In genomic region chr22:45834795-45835194, GRCh38 we compare ENCODE assay signal across 16 cellular contexts.
DNase-seq lines count a peak whose midpoint lies in the region; ATAC-seq and TF ChIP-seq lines count a peak whose summit lies in the region.
"Had no signal": no experiment of that assay in that cellular context is flagged by ENCODE, and none has a peak within 500 bp of the region (broad histone marks: within the 10 kb centered on the region; RNA-seq: fewer than 3 reads in every experiment).

No MANE protein-coding gene starts in this region.

- DNase-seq in activated naive CD8-positive, alpha-beta T cell treated with anti-CD3 and anti-CD28 coated beads for 36 hours, result peak; percentile 6
- no peak for DNase-seq in activated naive CD8-positive, alpha-beta T cell treated with anti-CD3 and anti-CD28 coated beads, Interleukin-2, amount 50 U/mL, for 24 hours
- no peak for DNase-seq in nephron progenitor cell
- no peak for DNase-seq in HuH-7.5 (ENCODE audit: low spot score)
- no peak for DNase-seq in H7
- DNase-seq: ACHN; Caco-2; CD8-positive, alpha-beta memory T cell; GF-D8; GOT3; KG1 had no signal

- H3K9ac ChIP-seq in OCI-LY1 (ENCODE audit: low read length), result peak overlapping the region; percentile 2; the same call in 1 of the 2 replicates

- no peak for TF ChIP-seq CTCF in OCI-LY1 (IDR thresholded peaks at IDR 0.05; ENCODE audit: low read length)
- no peak for TF ChIP-seq CTCF in nephron progenitor cell (IDR thresholded peaks at IDR 0.05)

- H3K36me3 ChIP-seq in OCI-LY1 (ENCODE audit: insufficient read depth, low read length), result peaks cover 39% of the 10 kb centered on the region; the same call in 1 of the 2 replicates
- peaks cover 2% of the 10 kb centered on the region; the same call in 1 of the 2 replicates for H3K36me3 ChIP-seq in H7 (replicated peaks; ENCODE audit: control insufficient read depth, insufficient read depth, low read length)
- H3K36me3 ChIP-seq: HAP-1 had no signal

- H3K9me2 ChIP-seq in OCI-LY1 (ENCODE audit: low read depth, low read length), result no peaks in the 10 kb centered on the region

- no peak for ATAC-seq in activated naive CD8-positive, alpha-beta T cell treated with anti-CD3 and anti-CD28 coated beads, Interleukin-2, amount 50 U/mL, for 24 hours
- ATAC-seq in HG02571 (IDR thresholded peaks at IDR 0.05; ENCODE audit: unreplicated experiment), result no peak

- H3K79me2 ChIP-seq in OCI-LY1 (ENCODE audit: insufficient read depth, low read length), result no peaks in the 10 kb centered on the region

- H3K4me1 Mint-ChIP-seq in activated naive CD8-positive, alpha-beta T cell treated with anti-CD3 and anti-CD28 coated beads for 36 hours, result peaks cover 4% of the 10 kb centered on the region
- H3K4me1 Mint-ChIP-seq in activated naive CD8-positive, alpha-beta T cell treated with anti-CD3 and anti-CD28 coated beads, Interleukin-2, amount 50 U/mL, for 24 hours, result peaks cover 1% of the 10 kb centered on the region
- peaks cover 26% of the 10 kb centered on the region for H3K4me1 Mint-ChIP-seq in nephron progenitor cell
- H3K4me1 Mint-ChIP-seq: CD14-positive monocyte had no signal

- no peak overlapping the region for H2AFZ ChIP-seq in OCI-LY1 (ENCODE audit: low read length)

- H3F3A ChIP-seq in OCI-LY1 (ENCODE audit: insufficient read depth, low read length), result no peaks in the 10 kb centered on the region

- peaks cover 40% of the 10 kb centered on the region for H3K4me1 ChIP-seq in OCI-LY1 (ENCODE audit: insufficient read depth, low read length, severe bottlenecking)
- H3K4me1 ChIP-seq: Caco-2 had no signal

- no peak overlapping the region for H3K4me3 Mint-ChIP-seq in activated naive CD8-positive, alpha-beta T cell treated with anti-CD3 and anti-CD28 coated beads for 36 hours
- no peak overlapping the region for H3K4me3 Mint-ChIP-seq in activated naive CD8-positive, alpha-beta T cell treated with anti-CD3 and anti-CD28 coated beads, Interleukin-2, amount 50 U/mL, for 24 hours
- no peak overlapping the region for H3K4me3 Mint-ChIP-seq in nephron progenitor cell
- H3K4me3 Mint-ChIP-seq: CD14-positive monocyte; CD8-positive, alpha-beta memory T cell had no signal

- H3K27ac Mint-ChIP-seq in activated naive CD8-positive, alpha-beta T cell treated with anti-CD3 and anti-CD28 coated beads for 36 hours, result no peak overlapping the region
- H3K27ac Mint-ChIP-seq in activated naive CD8-positive, alpha-beta T cell treated with anti-CD3 and anti-CD28 coated beads, Interleukin-2, amount 50 U/mL, for 24 hours, result no peak overlapping the region
- peak overlapping the region; percentile 75 for H3K27ac Mint-ChIP-seq in nephron progenitor cell
- H3K27ac Mint-ChIP-seq: CD14-positive monocyte had no signal

- H3K27ac ChIP-seq in OCI-LY1 (ENCODE audit: low read depth, low read length, poor library complexity, severe bottlenecking), result peak overlapping the region; percentile 57
- H3K27ac ChIP-seq: HL-60 had no signal

- H3K4me3 ChIP-seq in OCI-LY1 (ENCODE audit: low read depth, low read length, poor library complexity, severe bottlenecking), result no peak overlapping the region
- no peak overlapping the region for H3K4me3 ChIP-seq in H7 (ENCODE audit: insufficient read depth, low read depth, low read length)
- H3K4me3 ChIP-seq: HAP-1 had no signal

- no peaks in the 10 kb centered on the region for H3K9me3 Mint-ChIP-seq in activated naive CD8-positive, alpha-beta T cell treated with anti-CD3 and anti-CD28 coated beads for 36 hours
- no peaks in the 10 kb centered on the region for H3K9me3 Mint-ChIP-seq in activated naive CD8-positive, alpha-beta T cell treated with anti-CD3 and anti-CD28 coated beads, Interleukin-2, amount 50 U/mL, for 24 hours
- H3K9me3 Mint-ChIP-seq in nephron progenitor cell, result no peaks in the 10 kb centered on the region
- H3K9me3 Mint-ChIP-seq: CD14-positive monocyte; CD8-positive, alpha-beta memory T cell had no signal

- peaks cover 2% of the 10 kb centered on the region for H3K36me3 Mint-ChIP-seq in activated naive CD8-positive, alpha-beta T cell treated with anti-CD3 and anti-CD28 coated beads for 36 hours
- peaks cover 7% of the 10 kb centered on the region for H3K36me3 Mint-ChIP-seq in activated naive CD8-positive, alpha-beta T cell treated with anti-CD3 and anti-CD28 coated beads, Interleukin-2, amount 50 U/mL, for 24 hours (ENCODE audit: low read depth)
- peaks cover 20% of the 10 kb centered on the region for H3K36me3 Mint-ChIP-seq in nephron progenitor cell (ENCODE audit: low read depth)

- H3K27me3 Mint-ChIP-seq in activated naive CD8-positive, alpha-beta T cell treated with anti-CD3 and anti-CD28 coated beads for 36 hours, result no peaks in the 10 kb centered on the region
- no peaks in the 10 kb centered on the region for H3K27me3 Mint-ChIP-seq in activated naive CD8-positive, alpha-beta T cell treated with anti-CD3 and anti-CD28 coated beads, Interleukin-2, amount 50 U/mL, for 24 hours
- no peaks in the 10 kb centered on the region for H3K27me3 Mint-ChIP-seq in nephron progenitor cell (ENCODE audit: low read depth, poor library complexity)

- 0 out of 2 replicates have a peak, but pooled peaks cover 3% of the 10 kb centered on the region for H3K9me3 ChIP-seq in OCI-LY1 (ENCODE audit: low read length)
- H3K9me3 ChIP-seq: Caco-2, HAP-1 had no signal

- no peaks in the 10 kb centered on the region for H4K20me1 ChIP-seq in OCI-LY1 (ENCODE audit: insufficient read depth, low read length)

- H3K27me3 ChIP-seq in OCI-LY1 (ENCODE audit: insufficient read depth, low read length), result no peaks in the 10 kb centered on the region
- no peaks in the 10 kb centered on the region for H3K27me3 ChIP-seq in H7 (ENCODE audit: control insufficient read depth, insufficient read depth, low read length)

- H3K4me2 ChIP-seq in OCI-LY1 (ENCODE audit: low read length), result no peak overlapping the region; the same call in 1 of the 2 replicates
